In genomic region chr1:45804671-45804973, GRCh38 we compare ENCODE assay signal across 1 cellular context.
TF ChIP-seq lines count a peak whose summit lies in the region.

No MANE protein-coding gene starts in this region.

TF ChIP-seq in GM12878, 131 proteins besides CTCF, POLR2A, EP300 and RAD21:
- TF ChIP-seq STAT1 (conservative IDR thresholded peaks at IDR 0.05): no peak
- no peak for TF ChIP-seq ZSCAN29 (IDR thresholded peaks at IDR 0.05)
- no peak for TF ChIP-seq STAT3 (IDR thresholded peaks at IDR 0.05; ENCODE audit: low read depth, low read length)
- no peak for TF ChIP-seq RELA (IDR thresholded peaks at IDR 0.05; ENCODE audit: borderline replicate concordance, partially characterized antibody)
- no peak for TF ChIP-seq ASH2L (IDR thresholded peaks at IDR 0.05; ENCODE audit: borderline replicate concordance, low read depth)
- no peak for TF ChIP-seq CREB1 (IDR thresholded peaks at IDR 0.05; ENCODE audit: low read depth)
- TF ChIP-seq E2F4 (IDR thresholded peaks at IDR 0.05; ENCODE audit: low read depth, low read length): no peak
- no peak for TF ChIP-seq TCF3 (IDR thresholded peaks at IDR 0.05; ENCODE audit: borderline replicate concordance, insufficient read depth, low read depth, low read length)
- TF ChIP-seq NFIC (IDR thresholded peaks at IDR 0.05; ENCODE audit: low read depth, low read length): no peak
- no peak for TF ChIP-seq SKIL (IDR thresholded peaks at IDR 0.05; ENCODE audit: low read depth, poor library complexity, severe bottlenecking)
- no peak for TF ChIP-seq ZBTB33 (IDR thresholded peaks at IDR 0.05)
